Comparison of ENCODE assay signal across 8 cellular contexts in the genomic region with DNA sequence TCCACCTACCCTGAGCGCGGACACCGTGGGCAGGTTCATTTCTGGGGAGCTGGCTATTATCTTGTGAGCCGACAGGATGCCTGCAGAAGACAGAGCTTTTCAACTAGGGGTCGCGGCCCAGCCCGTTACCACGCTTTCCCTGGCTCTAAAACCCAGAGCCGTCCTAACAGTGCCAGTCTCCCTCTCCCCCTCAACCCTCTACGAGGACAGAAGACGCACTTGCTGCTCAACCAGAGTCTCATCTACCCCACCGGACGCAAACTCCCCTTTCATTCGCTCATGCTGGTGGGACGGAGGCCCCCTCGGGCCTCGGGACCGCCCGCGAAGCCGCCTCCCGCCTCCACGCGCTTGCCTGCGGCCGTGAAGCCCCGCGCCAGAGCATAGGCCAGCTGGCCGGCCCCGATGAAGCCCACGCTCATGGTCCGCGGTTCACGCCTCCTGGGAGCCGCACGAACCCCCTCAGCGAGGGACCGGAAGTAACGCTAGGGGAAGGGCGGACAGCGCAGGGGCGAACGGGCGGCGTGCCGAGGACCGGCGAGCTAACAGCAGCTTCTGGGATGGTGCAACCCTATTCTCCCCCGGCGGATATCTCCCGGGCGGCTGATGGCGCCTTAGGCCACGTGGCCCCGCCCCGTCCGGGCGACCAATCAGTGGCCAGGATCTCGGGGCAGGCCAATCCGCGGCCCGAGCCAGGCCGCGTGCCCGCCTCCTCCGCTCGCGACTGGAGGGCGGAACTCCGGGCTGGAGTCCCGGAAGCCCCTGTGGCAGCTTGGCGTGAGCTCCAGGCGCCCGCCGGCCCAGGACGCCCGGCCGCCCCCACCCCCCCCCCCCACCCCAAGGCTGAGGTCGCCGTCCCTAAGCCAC. TPM values are rescaled to one million over a fixed set of nuclear protein-coding genes. Genes with fewer than 3 reads are reported as not detected.
DNase-seq lines count a peak whose midpoint lies in the region; TF ChIP-seq lines count a peak whose summit lies in the region.

A gene (minus strand): TSS at position 559 of the 864 bp plus-strand sequence. CDS start 140 bp downstream, at position 419.

- no peaks in the 10 kb centered on the region for H3K79me1 ChIP-seq in H9 (ENCODE audit: insufficient read depth, low read depth, low read length, poor library complexity, severe bottlenecking)

- DNase-seq in ELR (ENCODE audit: low read depth) (peak; percentile 95), H9 (peak; percentile 96), MG63 (peak; percentile 98), SHP77 treated with DMSO at 0.1 percent for 48 hours (lab: John Stamatoyannopoulos, UW) (peak; percentile 92), fibroblast of villous mesenchyme (ENCODE audit: low read depth) (peak; percentile 98), neural progenitor cell (ENCODE audit: low spot score) (peak; percentile 98), stromal cell of bone marrow (ENCODE audit: low read depth) (peak; percentile 91)
- peak; percentile 98 for DNase-seq in activated effector memory CD4-positive, alpha-beta T cell treated with anti-CD3 and anti-CD28 coated beads, Interleukin-2, amount 50 U/mL, for 16 hours

- H3F3A ChIP-seq in neural progenitor cell (ENCODE audit: low read depth): peaks cover 29% of the 10 kb centered on the region

- H3K27me3 Mint-ChIP-seq in H9 (ENCODE audit: low read depth) (no peaks in the 10 kb centered on the region), neural progenitor cell (ENCODE audit: insufficient read depth, low read depth) (peaks cover 5% of the 10 kb centered on the region)

- H2BK5ac ChIP-seq in H9 (ENCODE audit: insufficient read length, low read length): no peak within 1 kb of the TSS

- WGBS in H9 (ENCODE audit: extremely low coverage, insufficient read length, low lambda C conversion rate): no CpG with 5 or more reads among the region's 80 CpGs

- peaks cover 5% of the 10 kb centered on the region; the same call in 1 of the 2 replicates for H3K79me2 ChIP-seq in H9 (ENCODE audit: insufficient read depth, low read length)
- H3K79me2 ChIP-seq in neural progenitor cell (ENCODE audit: low read depth): peaks cover 20% of the 10 kb centered on the region

- no peak within 1 kb of the TSS for H3K23ac ChIP-seq in H9 (ENCODE audit: insufficient read length, low read depth, low read length)

- peak within 1 kb of the TSS; percentile 93 to 98 (median 94) for H3K27ac Mint-ChIP-seq in H9
- peak within 1 kb of the TSS; percentile 96 for H3K27ac Mint-ChIP-seq in neural progenitor cell

- no peaks in the 10 kb centered on the region for H3K4me1 ChIP-seq in H9 (ENCODE audit: insufficient read depth, low read length)
- H3K4me1 ChIP-seq in neural progenitor cell: peaks cover 10% of the 10 kb centered on the region

- no peak within 1 kb of the TSS for H2AK5ac ChIP-seq in H9 (ENCODE audit: insufficient read length, low read length)

- H3K4me1 Mint-ChIP-seq in H9 (peaks cover 12 to 19% of the 10 kb centered on the region in 2 experiments), neural progenitor cell (peaks cover 15% of the 10 kb centered on the region)

- H3K36me3 ChIP-seq in MG63 (peaks cover 42% of the 10 kb centered on the region), neural progenitor cell (no peaks in the 10 kb centered on the region)

- H3K9me3 Mint-ChIP-seq in H9 (no peaks in the 10 kb centered on the region), neural progenitor cell (no peaks in the 10 kb centered on the region)

- H2BK120ac ChIP-seq in H9 (ENCODE audit: low read depth, low read length, poor library complexity, severe bottlenecking): no peak within 1 kb of the TSS

- peaks cover 4% of the 10 kb centered on the region for H3K23me2 ChIP-seq in H9 (ENCODE audit: insufficient read length, low read depth, low read length, poor library complexity, severe bottlenecking)

- H4K20me1 ChIP-seq in H9 (ENCODE audit: control insufficient read depth, insufficient read depth, insufficient read length): peaks cover 3% of the 10 kb centered on the region
- peaks cover 14% of the 10 kb centered on the region for H4K20me1 ChIP-seq in neural progenitor cell (ENCODE audit: low read depth)

- H3K36me3 Mint-ChIP-seq in H9 (ENCODE audit: insufficient read depth in 1 of 3, low read depth in 3 of 3) (peaks cover 38 to 44% (median 38%) of the 10 kb centered on the region in 3 experiments; a peak in 6 of 7 replicates), neural progenitor cell (peaks cover 12% of the 10 kb centered on the region)

- H4K8ac ChIP-seq in H9 (replicated peaks; ENCODE audit: insufficient read length, low read depth, low read length): no peak within 1 kb of the TSS

- H3K27ac ChIP-seq in H9 (ENCODE audit: insufficient read length, low read depth, low read length): no peak within 1 kb of the TSS
- H3K27ac ChIP-seq in neural progenitor cell: peak within 1 kb of the TSS; percentile 88

- H3K27me3 ChIP-seq in H9 (ENCODE audit: insufficient read depth, low read length): no peaks in the 10 kb centered on the region
- no peaks in the 10 kb centered on the region for H3K27me3 ChIP-seq in MG63
- H3K27me3 ChIP-seq in neural progenitor cell: no peaks in the 10 kb centered on the region

- H3K9me3 ChIP-seq in H9 (ENCODE audit: control insufficient read depth, low read depth, low read length) (no peaks in the 10 kb centered on the region), MG63 (no peaks in the 10 kb centered on the region), neural progenitor cell (ENCODE audit: low read depth) (no peaks in the 10 kb centered on the region)

- H3K4ac ChIP-seq in H9 (ENCODE audit: low read depth, low read length): no peak within 1 kb of the TSS

- H2AFZ ChIP-seq in H9 (ENCODE audit: low read length) (no peak within 1 kb of the TSS), neural progenitor cell (replicated peaks) (peak within 1 kb of the TSS; percentile 97)

- H2BK12ac ChIP-seq in H9 (ENCODE audit: insufficient read length, low read depth, low read length): no peak within 1 kb of the TSS

- no peak within 1 kb of the TSS for H4K5ac ChIP-seq in H9 (ENCODE audit: insufficient read length, low read depth, low read length)

- peak within 1 kb of the TSS; percentile 35 for H3K18ac ChIP-seq in H9 (ENCODE audit: insufficient read length, low read depth, low read length)

- H3K9ac ChIP-seq in H9 (ENCODE audit: extremely low read depth, insufficient read length, low read length) (peak within 1 kb of the TSS; percentile 80), neural progenitor cell (peak within 1 kb of the TSS; percentile 64)

- H3K4me3 ChIP-seq in MG63 (peak within 1 kb of the TSS; percentile 92), fibroblast of villous mesenchyme (ENCODE audit: low read depth, low read length) (peak within 1 kb of the TSS; percentile 91), neural progenitor cell (peak within 1 kb of the TSS; percentile 88)

- no peak within 1 kb of the TSS for H2BK15ac ChIP-seq in H9 (ENCODE audit: low read depth, low read length)

- no peak within 1 kb of the TSS for H4K91ac ChIP-seq in H9 (ENCODE audit: insufficient read length, low read depth, low read length)

- peak within 1 kb of the TSS; percentile 81 for H3K14ac ChIP-seq in H9 (ENCODE audit: insufficient read depth, low read length)

- peak within 1 kb of the TSS; percentile 79 for H3K4me2 ChIP-seq in H9 (ENCODE audit: insufficient read depth, insufficient read length, low read length)
- peak within 1 kb of the TSS; percentile 94 for H3K4me2 ChIP-seq in neural progenitor cell

- H2BK20ac ChIP-seq in H9 (ENCODE audit: low read depth, low read length, poor library complexity, severe bottlenecking): no peak within 1 kb of the TSS

- no peak within 1 kb of the TSS for H3T11ph ChIP-seq in H9 (ENCODE audit: low read length)

- TF ChIP-seq CTCF in H9 (conservative IDR thresholded peaks at IDR 0.05) (no peak), fibroblast of villous mesenchyme (IDR thresholded peaks at IDR 0.05; ENCODE audit: insufficient read depth, low read depth, low read length) (no peak), neural progenitor cell (IDR thresholded peaks at IDR 0.05) (no peak)

- no peak within 1 kb of the TSS for H3K56ac ChIP-seq in H9 (ENCODE audit: insufficient read length, low read depth, low read length)

- H3K4me3 Mint-ChIP-seq in H9: peak within 1 kb of the TSS; percentile 96 to 98
- peak within 1 kb of the TSS; percentile 97 for H3K4me3 Mint-ChIP-seq in neural progenitor cell

RNA-seq across cellular contexts. Expression of the gene that starts here (rescaled TPM):
- 104 TPM in 2 replicates for total RNA-seq in H9 (2021)
- total RNA-seq in MG63 (2014; rRNA removed; shearing (Covaris generic); ENCODE audit: low replicate concordance): 74.2 and 113 TPM in 2 replicates
- 28.0 and 36.7 TPM in 2 replicates for total RNA-seq in fibroblast of villous mesenchyme
- 23.8 and 54.7 TPM in 2 replicates for total RNA-seq in neural progenitor cell (ENCODE audit: low replicate concordance)
